ENCODE assay signal across 8 cellular contexts in the genomic region with DNA sequence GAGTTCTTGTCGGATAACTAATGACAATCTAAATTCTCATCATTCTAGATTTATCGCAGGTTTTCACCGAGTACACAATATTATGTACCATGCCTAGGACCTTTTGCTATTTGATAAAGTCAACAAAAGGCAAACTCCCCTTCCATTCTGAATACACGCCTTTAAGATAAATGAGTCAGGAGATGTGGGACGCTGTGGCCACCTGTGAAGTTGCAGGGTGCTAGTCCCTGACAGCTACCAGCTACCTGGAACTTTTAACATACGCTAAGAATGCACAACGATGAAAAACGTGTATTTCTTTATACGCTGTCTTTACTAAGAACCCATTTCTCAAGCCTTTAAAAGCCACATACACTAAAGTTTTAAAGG. TPM values are rescaled to one million over a fixed set of nuclear protein-coding genes. Genes with fewer than 3 reads are reported as not detected.
A peak's percentile ranks its signal among the peaks of the same experiment; 100 is the strongest.
DNase-seq lines count a peak whose midpoint lies in the region; ATAC-seq and TF ChIP-seq lines count a peak whose summit lies in the region.

No MANE protein-coding gene starts in this region.

- H3K4me3 Mint-ChIP-seq in WTC11: peak overlapping the region; percentile 86
- peak overlapping the region; percentile 82 for H3K4me3 Mint-ChIP-seq in stimulated activated effector memory CD8-positive, alpha-beta T cell treated with anti-CD3 and anti-CD28 coated beads, Interleukin-12 subunit alpha, Interleukin-12 subunit beta, amount 100 ng/mL, for 72 hours

- H3K27me3 Mint-ChIP-seq in WTC11 (ENCODE audit: low read depth): peaks cover 4% of the 10 kb centered on the region; the same call in 1 of the 2 replicates

- H3K27ac ChIP-seq in iPS DF 6.9 (ENCODE audit: low read length): no peak overlapping the region

- no CpG with 5 or more reads among the region's 9 CpGs for WGBS in iPS DF 6.9 (ENCODE audit: insufficient coverage, insufficient read length)

- no peaks in the 10 kb centered on the region for H3K9me3 ChIP-seq in iPS DF 6.9 (ENCODE audit: control insufficient read depth, insufficient read depth, low read length)

- no peaks in the 10 kb centered on the region for H3K27me3 ChIP-seq in iPS DF 6.9 (ENCODE audit: control insufficient read depth, insufficient read depth, low read length)

- TF ChIP-seq CTCF in WTC11 (IDR thresholded peaks at IDR 0.05): no peak

- peaks cover 4% of the 10 kb centered on the region; the same call in 1 of the 2 replicates for H3K36me3 Mint-ChIP-seq in WTC11
- peaks cover 11% of the 10 kb centered on the region for H3K36me3 Mint-ChIP-seq in stimulated activated effector memory CD8-positive, alpha-beta T cell treated with anti-CD3 and anti-CD28 coated beads, Interleukin-12 subunit alpha, Interleukin-12 subunit beta, amount 100 ng/mL, for 72 hours

- CTCF ChIA-PET in WTC11 (lab: Charles Lee): interaction anchor here (0.7 to 1.9 kb wide), 5 partner anchors 14 to 291 kb away, joined by 3 to 7 read pairs (median 4); no protein-coding TSS in a partner anchor

- H3K4me1 Mint-ChIP-seq in WTC11: peaks cover 28% of the 10 kb centered on the region
- peaks cover 33% of the 10 kb centered on the region for H3K4me1 Mint-ChIP-seq in stimulated activated effector memory CD8-positive, alpha-beta T cell treated with anti-CD3 and anti-CD28 coated beads, Interleukin-12 subunit alpha, Interleukin-12 subunit beta, amount 100 ng/mL, for 72 hours

- H3K4me3 ChIP-seq in iPS DF 6.9 (ENCODE audit: low read length): peak overlapping the region; percentile 86; the same call in 1 of the 2 replicates

- ATAC-seq in WTC11 (no peak), HG03439 (IDR thresholded peaks at IDR 0.05; ENCODE audit: unreplicated experiment) (no peak), HG02870 (IDR thresholded peaks at IDR 0.05; ENCODE audit: unreplicated experiment) (no peak)
- ATAC-seq in stimulated activated effector memory CD8-positive, alpha-beta T cell treated with anti-CD3 and anti-CD28 coated beads, Interleukin-12 subunit alpha, Interleukin-12 subunit beta, amount 100 ng/mL, for 72 hours: peak; percentile 44

- no peak overlapping the region for H3K27ac Mint-ChIP-seq in WTC11
- H3K27ac Mint-ChIP-seq in stimulated activated effector memory CD8-positive, alpha-beta T cell treated with anti-CD3 and anti-CD28 coated beads, Interleukin-12 subunit alpha, Interleukin-12 subunit beta, amount 100 ng/mL, for 72 hours: peak overlapping the region; percentile 77

- H3K36me3 ChIP-seq in iPS DF 6.9 (ENCODE audit: control insufficient read depth, insufficient read depth, low read length): no peaks in the 10 kb centered on the region

- peak; percentile 12 for DNase-seq in NCI-H146 (lab: John Stamatoyannopoulos, UW)
- DNase-seq in NCI-H146 treated with DMSO at 0.1 percent for 48 hours (lab: John Stamatoyannopoulos, UW; ENCODE audit: unreplicated experiment): no peak
- DNase-seq in WTC11 (ENCODE audit: low spot score): no peak
- no peak for DNase-seq in iPS DF 6.9 (ENCODE audit: low read depth, low spot score)
- DNase-seq in stimulated activated effector memory CD8-positive, alpha-beta T cell treated with anti-CD3 and anti-CD28 coated beads, Interleukin-12 subunit alpha, Interleukin-12 subunit beta, amount 100 ng/mL, for 72 hours (ENCODE audit: low spot score in 2 of 2): peak in 1 of 2 donors; percentile 49
- no peak for DNase-seq in SKM-1 treated with dmso at 0.1 percent for 144 hours (lab: John Stamatoyannopoulos, UW; ENCODE audit: unreplicated experiment)

- H3K4me1 ChIP-seq in iPS DF 6.9 (ENCODE audit: control insufficient read depth, insufficient read depth, low read length): peaks cover 2% of the 10 kb centered on the region; the same call in 1 of the 2 replicates

- POLR2A ChIA-PET in WTC11 (lab: Charles Lee): interaction anchor here (0.6 kb wide), 1 partner anchor 34 kb away, joined by 3 read pairs; no protein-coding TSS in a partner anchor

- no peaks in the 10 kb centered on the region for H3K9me3 Mint-ChIP-seq in WTC11
- H3K9me3 Mint-ChIP-seq in stimulated activated effector memory CD8-positive, alpha-beta T cell treated with anti-CD3 and anti-CD28 coated beads, Interleukin-12 subunit alpha, Interleukin-12 subunit beta, amount 100 ng/mL, for 72 hours: no peaks in the 10 kb centered on the region

TF ChIP-seq in WTC11, 78 proteins besides CTCF, POLR2A, EP300 and RAD21:
- TF ChIP-seq, protein P1, sequence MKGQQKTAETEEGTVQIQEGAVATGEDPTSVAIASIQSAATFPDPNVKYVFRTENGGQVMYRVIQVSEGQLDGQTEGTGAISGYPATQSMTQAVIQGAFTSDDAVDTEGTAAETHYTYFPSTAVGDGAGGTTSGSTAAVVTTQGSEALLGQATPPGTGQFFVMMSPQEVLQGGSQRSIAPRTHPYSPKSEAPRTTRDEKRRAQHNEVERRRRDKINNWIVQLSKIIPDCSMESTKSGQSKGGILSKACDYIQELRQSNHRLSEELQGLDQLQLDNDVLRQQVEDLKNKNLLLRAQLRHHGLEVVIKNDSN (CRISPR knock-in tag; IDR thresholded peaks at IDR 0.05): no peak
- 0 out of 2 replicates have a peak, but pooled peaks have one; percentile 12 for TF ChIP-seq KAT7 (CRISPR knock-in tag; IDR thresholded peaks at IDR 0.05; ENCODE audit: borderline replicate concordance)

RNA-seq across cellular contexts. Expression of a gene that starts 0.7 kb away (rescaled TPM):
- total RNA-seq in WTC11 (2021): 9.1 to 12.5 TPM (median 11.0 TPM) in 3 replicates
